ENCODE assay signal across 23 cellular contexts in genomic region chr3:143594217-143594616, GRCh38.
"Had no signal": no experiment of that assay in that cellular context is flagged by ENCODE, and none has a peak within 500 bp of the region (broad histone marks: within the 10 kb centered on the region; RNA-seq: fewer than 3 reads in every experiment).

No MANE protein-coding gene starts in this region.

- H3K27ac Mint-ChIP-seq: activated CD4-positive, alpha-beta memory T cell treated with anti-CD3 and anti-CD28 coated beads for 36 hours; activated CD4-positive, alpha-beta T cell treated with anti-CD3 and anti-CD28 coated beads for 36 hours; activated CD8-positive, alpha-beta memory T cell treated with anti-CD3 and anti-CD28 coated beads, Interleukin-2, amount 10 ng/mL, durations not matched to agents 7 days and 5 days; activated naive CD4-positive, alpha-beta T cell treated with anti-CD3 and anti-CD28 coated beads for 36 hours; activated naive CD8-positive, alpha-beta T cell treated with anti-CD3 and anti-CD28 coated beads, Interleukin-2, amount 50 U/mL, for 24 hours; activated T-helper 2 cell treated with anti-CD3 and anti-CD28 coated beads, Interferon-gamma antibody, Interleukin-2, Interleukin-4, amounts not matched to agents 10 μg/mL and 5 μg/mL and 100 μg/mL, durations not matched to agents 14 hours and 24 hours and 36 hours; effector memory CD8-positive, alpha-beta T cell; nephron progenitor cell had no signal

- H3K27ac ChIP-seq: ascending aorta, heart left ventricle, left ventricle myocardium inferior, prostate gland had no signal

- H3K9me3 Mint-ChIP-seq: activated CD4-positive, alpha-beta memory T cell treated with anti-CD3 and anti-CD28 coated beads for 36 hours; activated naive CD4-positive, alpha-beta T cell treated with anti-CD3 and anti-CD28 coated beads for 36 hours; activated naive CD8-positive, alpha-beta T cell treated with anti-CD3 and anti-CD28 coated beads, Interleukin-2, amount 50 U/mL, for 24 hours; activated T-helper 2 cell treated with anti-CD3 and anti-CD28 coated beads, Interferon-gamma antibody, Interleukin-2, Interleukin-4, amounts not matched to agents 10 μg/mL and 5 μg/mL and 100 μg/mL, durations not matched to agents 14 hours and 24 hours and 36 hours; effector memory CD8-positive, alpha-beta T cell; nephron progenitor cell had no signal

- H3K4me1 Mint-ChIP-seq: activated CD4-positive, alpha-beta T cell treated with anti-CD3 and anti-CD28 coated beads for 36 hours; activated CD8-positive, alpha-beta memory T cell treated with anti-CD3 and anti-CD28 coated beads, Interleukin-2, amount 10 ng/mL, durations not matched to agents 7 days and 5 days had no signal

- H3K4me1 ChIP-seq: ascending aorta, heart left ventricle, left ventricle myocardium inferior, prostate gland had no signal

- H3K4me3 ChIP-seq: ascending aorta, heart left ventricle, left ventricle myocardium inferior, prostate gland, skin epidermis had no signal

- DNase-seq: activated CD4-positive, alpha-beta memory T cell treated with anti-CD3 and anti-CD28 coated beads for 36 hours; activated CD4-positive, alpha-beta T cell treated with anti-CD3 and anti-CD28 coated beads for 36 hours; activated CD8-positive, alpha-beta memory T cell treated with anti-CD3 and anti-CD28 coated beads, Interleukin-2, amount 10 ng/mL, durations not matched to agents 7 days and 5 days; activated naive CD4-positive, alpha-beta T cell treated with anti-CD3 and anti-CD28 coated beads for 36 hours; activated naive CD8-positive, alpha-beta T cell treated with anti-CD3 and anti-CD28 coated beads, Interleukin-2, amount 50 U/mL, for 24 hours; activated T-cell treated with anti-CD3 and anti-CD28 coated beads, Interleukin-2, amount 50 U/mL, for 1 hour; dermis blood vessel endothelial cell; effector memory CD8-positive, alpha-beta T cell; foreskin melanocyte; heart left ventricle; left ventricle myocardium inferior; mesenchymal stem cell; nephron progenitor cell; right cardiac atrium; stimulated activated CD4-positive, alpha-beta T cell treated with anti-CD3 and anti-CD28 coated beads, Interleukin-4, amount 100 ng/mL, for 24 hours; stimulated activated naive CD4-positive, alpha-beta T cell; trophoblast cell had no signal

- H3K4me3 Mint-ChIP-seq: activated CD4-positive, alpha-beta memory T cell treated with anti-CD3 and anti-CD28 coated beads for 36 hours; activated CD4-positive, alpha-beta T cell treated with anti-CD3 and anti-CD28 coated beads for 36 hours; activated CD8-positive, alpha-beta memory T cell treated with anti-CD3 and anti-CD28 coated beads, Interleukin-2, amount 10 ng/mL, durations not matched to agents 7 days and 5 days; activated naive CD4-positive, alpha-beta T cell treated with anti-CD3 and anti-CD28 coated beads for 36 hours; activated naive CD8-positive, alpha-beta T cell treated with anti-CD3 and anti-CD28 coated beads, Interleukin-2, amount 50 U/mL, for 24 hours; effector memory CD8-positive, alpha-beta T cell; nephron progenitor cell had no signal

- FAIRE-seq: bronchial epithelial cell, islet of Langerhans had no signal

- H3K36me3 Mint-ChIP-seq: activated CD4-positive, alpha-beta memory T cell treated with anti-CD3 and anti-CD28 coated beads for 36 hours; activated CD8-positive, alpha-beta memory T cell treated with anti-CD3 and anti-CD28 coated beads, Interleukin-2, amount 10 ng/mL, durations not matched to agents 7 days and 5 days had no signal

- H3K9me3 ChIP-seq: ascending aorta, heart left ventricle, left ventricle myocardium inferior, prostate gland had no signal

- H3K27me3 Mint-ChIP-seq: activated CD4-positive, alpha-beta memory T cell treated with anti-CD3 and anti-CD28 coated beads for 36 hours; activated CD4-positive, alpha-beta T cell treated with anti-CD3 and anti-CD28 coated beads for 36 hours; activated CD8-positive, alpha-beta memory T cell treated with anti-CD3 and anti-CD28 coated beads, Interleukin-2, amount 10 ng/mL, durations not matched to agents 7 days and 5 days; activated naive CD8-positive, alpha-beta T cell treated with anti-CD3 and anti-CD28 coated beads, Interleukin-2, amount 50 U/mL, for 24 hours; effector memory CD8-positive, alpha-beta T cell had no signal

- H3K36me3 ChIP-seq: ascending aorta, heart left ventricle, left ventricle myocardium inferior, prostate gland had no signal

- ATAC-seq: activated CD4-positive, alpha-beta T cell treated with anti-CD3 and anti-CD28 coated beads for 36 hours; activated CD8-positive, alpha-beta memory T cell treated with anti-CD3 and anti-CD28 coated beads, Interleukin-2, amount 10 ng/mL, durations not matched to agents 7 days and 5 days; activated naive CD8-positive, alpha-beta T cell treated with anti-CD3 and anti-CD28 coated beads, Interleukin-2, amount 50 U/mL, for 24 hours; effector memory CD8-positive, alpha-beta T cell; heart left ventricle; right cardiac atrium had no signal

- H3K27me3 ChIP-seq: ascending aorta, heart left ventricle had no signal
